20 cellular contexts compared by ENCODE assay signal in genomic region chr11:121250843-121251242, GRCh38. TPM values are rescaled to one million over a fixed set of nuclear protein-coding genes. Genes with fewer than 3 reads are reported as not detected.
A peak's percentile ranks its signal among the peaks of the same experiment; 100 is the strongest.
DNase-seq lines count a peak whose midpoint lies in the region; ATAC-seq, FAIRE-seq and TF ChIP-seq lines count a peak whose summit lies in the region.
"Had no signal": no experiment of that assay in that cellular context is flagged by ENCODE, and none has a peak within 500 bp of the region (broad histone marks: within the 10 kb centered on the region; RNA-seq: fewer than 3 reads in every experiment).

No MANE protein-coding gene starts in this region.

- H3K4me1 ChIP-seq in GM23338 (ENCODE audit: insufficient read depth) (peaks cover 4% of the 10 kb centered on the region; the same call in 1 of the 2 replicates), PC-3 (ENCODE audit: insufficient read depth, low read length) (peaks cover 47% of the 10 kb centered on the region), H1 (replicated peaks in 1 of 4; ENCODE audit: control insufficient read depth in 3 of 4, insufficient read depth in 4 of 4, low read length in 3 of 4) (peaks cover 5 to 13% (median 9%) of the 10 kb centered on the region in 4 experiments), neuronal stem cell (ENCODE audit: control insufficient read depth in 2 of 2, insufficient read depth in 1 of 2, low read depth in 1 of 2, low read length in 2 of 2) (peaks cover 0 to 4% of the 10 kb centered on the region in 2 donors)

- H2BK5ac ChIP-seq in H1 (ENCODE audit: low read depth, low read length) (no peak overlapping the region), neuronal stem cell (ENCODE audit: low read length) (no peak overlapping the region)

- H3K23ac ChIP-seq in H1 (ENCODE audit: insufficient read length), result no peak overlapping the region
- no peak overlapping the region for H3K23ac ChIP-seq in neuronal stem cell (ENCODE audit: low read depth, low read length, poor library complexity)

- H3K27me3 ChIP-seq in GM23338 (ENCODE audit: insufficient read depth) (no peaks in the 10 kb centered on the region), PC-3 (ENCODE audit: low read length) (no peaks in the 10 kb centered on the region), H1 (replicated peaks in 1 of 4; ENCODE audit: control insufficient read depth in 3 of 4, extremely low read depth in 1 of 4, insufficient read depth in 3 of 4, low read length in 3 of 4) (no peaks in the 10 kb centered on the region), neuronal stem cell (ENCODE audit: control insufficient read depth in 3 of 3, insufficient read depth in 3 of 3, low read depth in 1 of 3, low read length in 3 of 3) (no peaks in the 10 kb centered on the region)

- H4K91ac ChIP-seq in H1 (replicated peaks; ENCODE audit: insufficient read length, low read length), result no peak overlapping the region
- no peak overlapping the region for H4K91ac ChIP-seq in neuronal stem cell (ENCODE audit: low read depth, low read length, poor library complexity)

- in situ Hi-C loops in G401 (cut with HindIII; ENCODE audit: low sequenced_read_pairs), result no loop called here

- DNase-seq in GM23338 (ENCODE audit: low spot score) (no peak), PC-3 (peak; percentile 86), H1 (ENCODE audit: low read depth in 1 of 2, low spot score in 2 of 2) (no peak), neuronal stem cell (ENCODE audit: low spot score) (no peak), G401 (ENCODE audit: low spot score) (no peak)
- no peak for DNase-seq in activated CD4-positive, alpha-beta T cell treated with anti-CD3 and anti-CD28 coated beads for 1 hour
- DNase-seq: AML-193, Calu3, DMS79 treated with DMSO at 0.1 percent for 48 hours, GDM1, H9, KBM-7, MM.1S, NCI-H1105 treated with DMSO at 0.1 percent for 48 hours, NCI-H187 treated with DMSO at 0.1 percent for 48 hours, NCI-H446, PC-9 had no signal

- H2BK20ac ChIP-seq in H1 (ENCODE audit: low read length), result no peak overlapping the region

- no peak overlapping the region for H3K14ac ChIP-seq in H1 (ENCODE audit: insufficient read length)
- H3K14ac ChIP-seq in neuronal stem cell (ENCODE audit: low read length), result no peak overlapping the region

- FAIRE-seq in H1 (lab: Jason Lieb, UNC), result no peak

- H3K23me2 ChIP-seq in H1 (ENCODE audit: low read depth, low read length), result no peaks in the 10 kb centered on the region

- H2BK12ac ChIP-seq in H1 (ENCODE audit: low read depth, low read length) (no peak overlapping the region), neuronal stem cell (ENCODE audit: low read length) (no peak overlapping the region)

- H3K18ac ChIP-seq in H1 (ENCODE audit: extremely low read depth, low read length) (no peak overlapping the region), neuronal stem cell (ENCODE audit: low read length) (no peak overlapping the region)

- CTCF ChIA-PET in PC-3 (lab: Charles Lee), result no interaction called here
- CTCF ChIA-PET in H1 (lab: Charles Lee; ENCODE audit: partially characterized antibody), result interaction anchor here (0.8 to 2.2 kb wide), 6 partner anchors 11 to 56 kb away, joined by 3 to 6 read pairs (median 3); no protein-coding TSS in a partner anchor

- WGBS in H1 (ENCODE audit: extremely low coverage in 1 of 2, insufficient coverage in 1 of 2, insufficient read length in 1 of 2, insufficient replicate concordance in 2 of 2, low coverage in 1 of 2, low lambda C conversion rate in 2 of 2, missing lambda C conversion rate in 1 of 2), 2 experiments, result 91% methylated on average over 4 of the region's 4 CpGs; no CpG with 5 or more reads in 1 of the 2 experiments
- no CpG with 5 or more reads among the region's 4 CpGs for WGBS in neuronal stem cell (ENCODE audit: extremely low coverage in 2 of 2, insufficient read length in 2 of 2, insufficient replicate concordance in 1 of 2), 2 donors

- H3K4me2 ChIP-seq in GM23338 (no peak overlapping the region), PC-3 (ENCODE audit: low read length) (peak overlapping the region; percentile 30), H1 (ENCODE audit: insufficient read depth in 1 of 2, low read depth in 2 of 2, low read length in 2 of 2) (no peak overlapping the region), neuronal stem cell (ENCODE audit: insufficient read depth, low read length, poor library complexity, severe bottlenecking) (no peak overlapping the region)
- H3K4me2 ChIP-seq: PC-9 had no signal

- no peak overlapping the region for H3K27ac ChIP-seq in GM23338 (ENCODE audit: low read depth)
- H3K27ac ChIP-seq in PC-3 (ENCODE audit: low read length), result peak overlapping the region; percentile 62
- H3K27ac ChIP-seq in H1 (ENCODE audit: low read depth, low read length), result no peak overlapping the region
- H3K27ac ChIP-seq in neuronal stem cell (replicated peaks; ENCODE audit: low read length), result no peak overlapping the region
- H3K27ac ChIP-seq: PC-9, SK-N-MC had no signal

- no peak overlapping the region for H3K4me3 Mint-ChIP-seq in GM23338
- H3K4me3 Mint-ChIP-seq: H9 had no signal

- peaks cover 20% of the 10 kb centered on the region; the same call in 2 of the 3 replicates for H3K4me1 Mint-ChIP-seq in GM23338

- H3K9me3 ChIP-seq in PC-3 (ENCODE audit: low read length) (no peaks in the 10 kb centered on the region), H1 (ENCODE audit: insufficient read depth in 2 of 2, low read depth in 1 of 2, low read length in 1 of 2) (peaks cover 0 to 4% of the 10 kb centered on the region in 2 experiments; a peak in 1 of 4 replicates), neuronal stem cell (replicated peaks in 1 of 2; ENCODE audit: control insufficient read depth in 2 of 2, insufficient read depth in 1 of 2, low read depth in 1 of 2, low read length in 2 of 2) (peaks cover 0 to 16% of the 10 kb centered on the region in 2 donors)

- no peaks in the 10 kb centered on the region for H3K79me1 ChIP-seq in H1 (ENCODE audit: low read depth, low read length)
- no peaks in the 10 kb centered on the region for H3K79me1 ChIP-seq in neuronal stem cell (ENCODE audit: low read depth, low read length)

- TF ChIP-seq RAD21 in H1 (IDR thresholded peaks at IDR 0.05 in 1 of 2, conservative IDR thresholded peaks at IDR 0.05 in 1 of 2; ENCODE audit: low read depth in 2 of 2, low read length in 2 of 2), result no peak

- no peaks in the 10 kb centered on the region for H3F3A ChIP-seq in GM23338 (replicated peaks; ENCODE audit: low read depth)
- no peaks in the 10 kb centered on the region for H3F3A ChIP-seq in PC-3 (ENCODE audit: low read length, unreplicated experiment)

- H2AK5ac ChIP-seq in H1 (ENCODE audit: low read depth, low read length) (no peak overlapping the region), neuronal stem cell (ENCODE audit: low read depth, low read length) (no peak overlapping the region)

- TF ChIP-seq EP300 in H1 (IDR thresholded peaks at IDR 0.05; ENCODE audit: borderline replicate concordance in 1 of 2, low read depth in 2 of 2, low read length in 2 of 2), result no peak

- H2AFZ ChIP-seq in GM23338, result peak overlapping the region; percentile 38; the same call in 1 of the 2 replicates
- H2AFZ ChIP-seq in PC-3 (ENCODE audit: low read length), result peak overlapping the region; percentile 5; the same call in 1 of the 2 replicates
- peak overlapping the region; percentile 57; the same call in 1 of the 2 replicates for H2AFZ ChIP-seq in H1 (ENCODE audit: low read length)
- H2AFZ ChIP-seq in neuronal stem cell (ENCODE audit: low read length), result peak overlapping the region; percentile 3
- H2AFZ ChIP-seq: PC-9 had no signal

- H3K36me3 Mint-ChIP-seq in GM23338 (ENCODE audit: low read depth), result peaks cover 14% of the 10 kb centered on the region; the same call in 2 of the 3 replicates

- H3K36me3 ChIP-seq in GM23338 (ENCODE audit: insufficient read depth), result no peaks in the 10 kb centered on the region; the same call in 1 of the 2 replicates
- no peaks in the 10 kb centered on the region for H3K36me3 ChIP-seq in PC-3 (ENCODE audit: low read depth, low read length)
- peaks cover 0 to 3% (median 0%) of the 10 kb centered on the region in 4 experiments; a peak in 1 of 8 replicates for H3K36me3 ChIP-seq in H1 (ENCODE audit: control insufficient read depth in 2 of 4, insufficient read depth in 4 of 4, low read length in 3 of 4)
- H3K36me3 ChIP-seq in neuronal stem cell (replicated peaks in 1 of 2; ENCODE audit: control insufficient read depth in 2 of 2, insufficient read depth in 2 of 2, low read length in 2 of 2), result no peaks in the 10 kb centered on the region

- H3K79me2 ChIP-seq in GM23338 (replicated peaks; ENCODE audit: insufficient read depth) (no peaks in the 10 kb centered on the region), PC-3 (ENCODE audit: low read length) (no peaks in the 10 kb centered on the region), H1 (ENCODE audit: control insufficient read depth in 1 of 2, insufficient read depth in 2 of 2, low read length in 2 of 2) (no peaks in the 10 kb centered on the region)

- H4K8ac ChIP-seq in H1 (ENCODE audit: extremely low read depth, insufficient read depth, low read length) (no peak overlapping the region), neuronal stem cell (ENCODE audit: low read depth, low read length) (no peak overlapping the region)

- no peaks in the 10 kb centered on the region for H3K9me2 ChIP-seq in GM23338 (ENCODE audit: insufficient read depth)
- no peaks in the 10 kb centered on the region for H3K9me2 ChIP-seq in PC-3 (replicated peaks; ENCODE audit: low read length)

- peaks cover 11% of the 10 kb centered on the region for H3K9me3 Mint-ChIP-seq in GM23338

- H3K4ac ChIP-seq in H1 (replicated peaks; ENCODE audit: insufficient read length, low read depth, low read length), result no peak overlapping the region
- no peak overlapping the region for H3K4ac ChIP-seq in neuronal stem cell (ENCODE audit: low read length)

- H2BK120ac ChIP-seq in H1 (replicated peaks; ENCODE audit: low read depth, low read length), result no peak overlapping the region
- no peak overlapping the region for H2BK120ac ChIP-seq in neuronal stem cell (ENCODE audit: low read depth, low read length)

- intact Hi-C loops in PC-3 (cut with micrococcal nuclease), result no loop called here

- no peak overlapping the region for H3K9ac ChIP-seq in PC-3 (ENCODE audit: low read length)
- H3K9ac ChIP-seq in H1 (replicated peaks in 1 of 4; ENCODE audit: extremely low read depth in 1 of 4, low read depth in 3 of 4, low read length in 3 of 4), result no peak overlapping the region
- no peak overlapping the region for H3K9ac ChIP-seq in neuronal stem cell (ENCODE audit: low read depth, low read length, poor library complexity)

- ATAC-seq in GM23338, result no peak
- peak; percentile 50 for ATAC-seq in PC-3
- ATAC-seq in HG02588 (IDR thresholded peaks at IDR 0.05; ENCODE audit: unreplicated experiment), result no peak
- no peak for ATAC-seq in GM21423 (IDR thresholded peaks at IDR 0.05; ENCODE audit: unreplicated experiment)

- no peak for TF ChIP-seq POLR2A in H1 (IDR thresholded peaks at IDR 0.05; ENCODE audit: control extremely low read depth in 1 of 2, low read depth in 2 of 2, low read length in 2 of 2)

- no peak overlapping the region for H3K56ac ChIP-seq in H1 (replicated peaks; ENCODE audit: insufficient read length, low read depth, low read length)

- H2BK15ac ChIP-seq in H1 (ENCODE audit: low read length), result no peak overlapping the region
- no peak overlapping the region for H2BK15ac ChIP-seq in neuronal stem cell (ENCODE audit: low read length)

- peaks cover 5% of the 10 kb centered on the region for H3K27me3 Mint-ChIP-seq in GM23338 (ENCODE audit: insufficient read depth, low read depth, poor library complexity)

- H4K5ac ChIP-seq in H1 (ENCODE audit: insufficient read length, low read depth, low read length), result no peak overlapping the region

- no peak overlapping the region for H3K4me3 ChIP-seq in GM23338
- no peak overlapping the region for H3K4me3 ChIP-seq in PC-3 (ENCODE audit: low read length)
- H3K4me3 ChIP-seq in H1 (ENCODE audit: extremely low read depth in 1 of 4, insufficient read depth in 2 of 4, low read depth in 3 of 4, low read length in 4 of 4), result no peak overlapping the region
- H3K4me3 ChIP-seq in neuronal stem cell (ENCODE audit: low read length in 2 of 2), result no peak overlapping the region
- H3K4me3 ChIP-seq: PC-9, SK-N-MC had no signal

- H3K27ac Mint-ChIP-seq in GM23338, result no peak overlapping the region
- H3K27ac Mint-ChIP-seq: H9 had no signal

- no peaks in the 10 kb centered on the region for H4K20me1 ChIP-seq in GM23338 (replicated peaks; ENCODE audit: insufficient read depth)
- H4K20me1 ChIP-seq in PC-3 (ENCODE audit: low read length), result no peaks in the 10 kb centered on the region
- H4K20me1 ChIP-seq in H1 (replicated peaks in 1 of 2; ENCODE audit: control insufficient read depth in 1 of 2, insufficient read depth in 2 of 2, low read length in 2 of 2), result no peaks in the 10 kb centered on the region

- POLR2A ChIA-PET in PC-3 (lab: Charles Lee; ENCODE audit: unreplicated experiment) (no interaction called here), H1 (lab: Charles Lee; ENCODE audit: partially characterized antibody) (no interaction called here)

- TF ChIP-seq CTCF in GM23338 (conservative IDR thresholded peaks at IDR 0.05; ENCODE audit: low read depth in 2 of 2), result no peak
- no peak for TF ChIP-seq CTCF in PC-3 (conservative IDR thresholded peaks at IDR 0.05; ENCODE audit: low read depth, low read length)
- no peak for TF ChIP-seq CTCF in H1 (IDR thresholded peaks at IDR 0.05; ENCODE audit: control extremely low read depth in 1 of 3, insufficient read depth in 1 of 3, low read depth in 1 of 3, low read length in 3 of 3)

- no TSS peak for BruUV-seq in PC-3 (replicated peaks; lab: Mats Ljungman, UMichigan)

RNA-seq across cellular contexts. Expression of gene SC5D, which starts 41.7 kb away (rescaled TPM):
- total RNA-seq in GM23338 (2014; rRNA removed; shearing (Covaris generic)), result 118 and 138 TPM in 2 replicates
- polyA plus RNA-seq in GM23338 (2016; fragmentation: Nextera tagmentation; extraction: Ambion mirVana) (66.7 and 79.0 TPM in 2 replicates), H1 (2011; rRNA removed) (44.7 and 90.3 TPM in 2 replicates)
- 38.4 and 43.0 TPM in 2 replicates for total RNA-seq in PC-3 (2014; rRNA removed)
- 71.4 and 73.9 TPM in 2 replicates for total RNA-seq in H1 (2021; fragmentation: NEBNext Ultra II Directional; extraction: Animal tissue kit (Norgen Biotek cat#: 25700))
- 75.4 TPM for polyA plus RNA-seq in H1 (2011; cell fraction: cytosol; rRNA removed)
- 92.3 TPM for polyA plus RNA-seq in H1 (2011; cell fraction: nucleus; rRNA removed)
- 69.2 to 167 TPM (median 86.3 TPM) in 4 replicates for polyA plus RNA-seq in H1 (2012, experiment 1 of 2)
- 14.1 TPM for polyA plus RNA-seq in H1 (2012, experiment 2 of 2)
- polyA plus RNA-seq in H1 (2013, experiment 1 of 2), result 208 TPM
- polyA plus RNA-seq in H1 (2013, experiment 2 of 2), result 224 TPM
- polyA minus RNA-seq in H1 (2011; rRNA and poly(A)+ RNA removed), result 183 and 296 TPM in 2 replicates
- polyA minus RNA-seq in H1 (2011; cell fraction: cytosol; rRNA and poly(A)+ RNA removed), result 105 TPM
- polyA minus RNA-seq in H1 (2011; cell fraction: nucleus; rRNA and poly(A)+ RNA removed), result 174 TPM
- polyA plus RNA-seq in neuronal stem cell (2013, experiment 1 of 2), result 69.6 TPM
- 67.4 TPM for polyA plus RNA-seq in neuronal stem cell (2013, experiment 2 of 2)
- total RNA-seq in G401 (2014; rRNA removed; shearing (Covaris generic)), result 11.0 and 19.4 TPM in 2 replicates

Comparison
In these comparisons a context has a peak if more than half of its experiments do, and no peak if none do; other contexts are left out.
1. H2AFZ ChIP-seq: peak in every context shown above with its lines; median percentile 57 in H1; 38 in GM23338; 5 in PC-3; 3 in neuronal stem cell.